ENCODE assay signal across 9 cellular contexts in the genomic region with DNA sequence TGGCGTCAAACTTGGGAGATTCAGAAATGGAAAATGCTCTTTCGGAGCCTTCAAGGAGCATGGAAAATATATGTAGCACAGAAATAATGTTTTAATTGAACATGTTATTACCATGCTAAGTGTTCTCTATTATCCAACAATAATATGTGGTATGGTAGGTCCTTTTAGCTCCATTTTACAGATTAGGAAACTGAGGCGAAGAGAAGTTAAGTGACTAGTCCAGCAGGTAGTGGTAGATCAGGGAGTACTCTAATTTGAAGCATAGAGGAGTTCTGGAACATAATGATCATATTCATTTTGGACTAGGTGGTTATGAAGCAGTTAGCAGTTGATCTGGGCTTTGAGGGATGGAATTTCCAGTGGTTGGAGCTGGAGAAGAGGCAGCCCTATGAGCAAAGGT. TPM values are rescaled to one million over a fixed set of nuclear protein-coding genes. Genes with fewer than 3 reads are reported as not detected.
DNase-seq lines count a peak whose midpoint lies in the region; ATAC-seq and TF ChIP-seq lines count a peak whose summit lies in the region.
"Had no signal": no experiment of that assay in that cellular context is flagged by ENCODE, and none has a peak within 500 bp of the region (broad histone marks: within the 10 kb centered on the region; RNA-seq: fewer than 3 reads in every experiment).

No MANE protein-coding gene starts in this region.

- intact Hi-C loops in OCI-LY7 (cut with micrococcal nuclease; ENCODE audit: unreplicated experiment), result loop anchor here (5.0 kb wide), 1 partner anchor 760 kb away; a partner anchor contains a TSS

- H3K27ac Mint-ChIP-seq in progenitor cell of endocrine pancreas, result peak overlapping the region; percentile 92

- H3K79me2 ChIP-seq in DND-41 (ENCODE audit: insufficient read depth, low read length), result peaks cover 59% of the 10 kb centered on the region
- H3K79me2 ChIP-seq in OCI-LY7 (ENCODE audit: insufficient read depth, low read depth, low read length), result peaks cover 18% of the 10 kb centered on the region

- no peaks in the 10 kb centered on the region for H3K9me3 ChIP-seq in DND-41 (ENCODE audit: insufficient read depth, low read length, severe bottlenecking)
- no peaks in the 10 kb centered on the region for H3K9me3 ChIP-seq in OCI-LY7 (ENCODE audit: low read length)

- H3K36me3 Mint-ChIP-seq in progenitor cell of endocrine pancreas (ENCODE audit: insufficient read depth), result peaks cover 3% of the 10 kb centered on the region

- DNase-seq in DND-41 (no peak), OCI-LY7 (ENCODE audit: low spot score) (no peak), epithelial cell of proximal tubule (ENCODE audit: low read depth) (no peak), progenitor cell of endocrine pancreas (ENCODE audit: low spot score, unreplicated experiment) (no peak), DMS 273 (lab: John Stamatoyannopoulos, UW; ENCODE audit: unreplicated experiment) (no peak), DMS79 (lab: John Stamatoyannopoulos, UW) (no peak)
- DNase-seq in stimulated activated naive CD4-positive, alpha-beta T cell treated with Interleukin-2 at 50 U/mL for 16 hours (lab: John Stamatoyannopoulos, UW), result no peak
- DNase-seq: activated CD4-positive, alpha-beta T cell treated with anti-CD3 and anti-CD28 coated beads, Interleukin-2, amount 50 U/mL, for 48 hours had no signal

- H2AFZ ChIP-seq in DND-41 (ENCODE audit: low read depth, low read length) (peak overlapping the region; percentile 83; the same call in 1 of the 2 replicates), OCI-LY7 (ENCODE audit: low read length) (peak overlapping the region; percentile 95)

- H3K36me3 ChIP-seq in DND-41 (ENCODE audit: insufficient read depth, low read length) (no peaks in the 10 kb centered on the region; the same call in 1 of the 2 replicates), OCI-LY7 (ENCODE audit: insufficient read depth, low read length) (no peaks in the 10 kb centered on the region)

- POLR2A ChIA-PET in OCI-LY7 (lab: Charles Lee), result interaction anchor here (1.1 to 1.7 kb wide), 5 partner anchors 10 to 79 kb away, joined by 3 to 8 read pairs (median 3); no protein-coding TSS in a partner anchor

- H3K9me3 Mint-ChIP-seq in progenitor cell of endocrine pancreas (ENCODE audit: low read depth), result peaks cover 4% of the 10 kb centered on the region

- ATAC-seq in DND-41 (ENCODE audit: insufficient read depth, low read depth) (no peak), GM18909 (IDR thresholded peaks at IDR 0.05; ENCODE audit: poor library complexity, unreplicated experiment) (no peak)

- peak overlapping the region; percentile 78 for H3K4me3 Mint-ChIP-seq in progenitor cell of endocrine pancreas (ENCODE audit: low read depth)

- no peaks in the 10 kb centered on the region for H3K27me3 Mint-ChIP-seq in progenitor cell of endocrine pancreas

- BruUV-seq in OCI-LY7 (replicated peaks; lab: Mats Ljungman, UMichigan), result no TSS peak

- peaks cover 25% of the 10 kb centered on the region for H3K4me1 Mint-ChIP-seq in progenitor cell of endocrine pancreas (ENCODE audit: low read depth)

- H3K9ac ChIP-seq in DND-41 (ENCODE audit: low read depth, low read length), result peak overlapping the region; percentile 90

- H4K20me1 ChIP-seq in DND-41 (ENCODE audit: insufficient read depth, low read length) (0 out of 2 replicates have a peak, but pooled peaks cover 3% of the 10 kb centered on the region), OCI-LY7 (ENCODE audit: insufficient read depth, low read length) (no peaks in the 10 kb centered on the region)

- CTCF ChIA-PET in OCI-LY7 (lab: Charles Lee; ENCODE audit: unreplicated experiment), result no interaction called here

- TF ChIP-seq CTCF in DND-41 (IDR thresholded peaks at IDR 0.05; ENCODE audit: borderline replicate concordance, extremely low read depth, low read length, poor library complexity, severe bottlenecking) (no peak), OCI-LY7 (conservative IDR thresholded peaks at IDR 0.05; ENCODE audit: low read length) (no peak), epithelial cell of proximal tubule (conservative IDR thresholded peaks at IDR 0.05; ENCODE audit: low read depth, low read length) (no peak), progenitor cell of endocrine pancreas (IDR thresholded peaks at IDR 0.05; ENCODE audit: unreplicated experiment) (no peak)

- H3K4me2 ChIP-seq in DND-41 (ENCODE audit: insufficient read depth, low read length) (peak overlapping the region; percentile 82), OCI-LY7 (ENCODE audit: low read length) (peak overlapping the region; percentile 94)

- H3K4me3 ChIP-seq in DND-41 (ENCODE audit: low read depth in 1 of 2, low read length in 2 of 2) (peak overlapping the region; percentile 54 to 86), OCI-LY7 (ENCODE audit: low read depth, low read length, poor library complexity, severe bottlenecking) (peak overlapping the region; percentile 79), epithelial cell of proximal tubule (ENCODE audit: low read depth, low read length) (peak overlapping the region; percentile 86)

- no peaks in the 10 kb centered on the region for H3K27me3 ChIP-seq in DND-41 (ENCODE audit: insufficient read depth, low read length, poor library complexity)

- H3K27ac ChIP-seq in DND-41 (ENCODE audit: low read length) (peak overlapping the region; percentile 89), OCI-LY7 (ENCODE audit: low read depth, low read length, poor library complexity, severe bottlenecking) (no peak overlapping the region)

- no peaks in the 10 kb centered on the region for H3K9me2 ChIP-seq in OCI-LY7 (ENCODE audit: insufficient read depth, low read length)

- peaks cover 51% of the 10 kb centered on the region for H3K4me1 ChIP-seq in DND-41 (ENCODE audit: insufficient read depth, low read length)
- H3K4me1 ChIP-seq in OCI-LY7 (ENCODE audit: insufficient read depth, low read length, poor library complexity, severe bottlenecking), result peaks cover 15% of the 10 kb centered on the region

RNA-seq across cellular contexts. Expression of a gene that starts 1.1 kb away (rescaled TPM):
- total RNA-seq in OCI-LY7 (2014; rRNA removed; shearing (Covaris generic)), result 3.4 and 12.1 TPM in 2 replicates
- total RNA-seq in OCI-LY7 (2022) (26.9 and 32.5 TPM in 2 replicates), epithelial cell of proximal tubule (17.0 and 28.5 TPM in 2 replicates), progenitor cell of endocrine pancreas (14.3 and 16.2 TPM in 2 replicates)
